ENCODE assay signal across 10 cellular contexts in genomic region chr4:41257901-41258300, GRCh38. TPM values are rescaled to one million over a fixed set of nuclear protein-coding genes. Genes with fewer than 3 reads are reported as not detected.
DNase-seq lines count a peak whose midpoint lies in the region; ATAC-seq and TF ChIP-seq lines count a peak whose summit lies in the region.
"Had no signal": no experiment of that assay in that cellular context is flagged by ENCODE, and none has a peak within 500 bp of the region (broad histone marks: within the 10 kb centered on the region; RNA-seq: fewer than 3 reads in every experiment).

No MANE protein-coding gene starts in this region.

- intact Hi-C loops in activated CD4-positive, alpha-beta memory T cell treated with anti-CD3 and anti-CD28 coated beads for 36 hours (cut with micrococcal nuclease), result no loop called here

- H3K4me1 ChIP-seq in suprapubic skin, result peaks cover 17% of the 10 kb centered on the region

- no peak overlapping the region for H3K27ac Mint-ChIP-seq in activated CD4-positive, alpha-beta memory T cell treated with anti-CD3 and anti-CD28 coated beads for 36 hours
- no peak overlapping the region for H3K27ac Mint-ChIP-seq in activated CD4-positive, alpha-beta memory T cell treated with anti-CD3 and anti-CD28 coated beads, Interleukin-2, amount 10 ng/mL, durations not matched to agents 7 days and 5 days
- H3K27ac Mint-ChIP-seq in activated T-helper 17 cell treated with anti-CD3 and anti-CD28 coated beads, Interleukin-2, amount 50 U/mL, for 72 hours, result no peak overlapping the region
- H3K27ac Mint-ChIP-seq in activated CD8-positive, alpha-beta memory T cell treated with anti-CD3 and anti-CD28 coated beads, Interleukin-2, amount 10 ng/mL, durations not matched to agents 7 days and 5 days, result no peak overlapping the region

- no peaks in the 10 kb centered on the region for H3K36me3 ChIP-seq in suprapubic skin
- H3K36me3 ChIP-seq: neutrophil had no signal

- peak overlapping the region; percentile 59 for H3K4me3 ChIP-seq in suprapubic skin

- POLR2A ChIA-PET in activated CD4-positive, alpha-beta memory T cell treated with anti-CD3 and anti-CD28 coated beads for 36 hours (lab: Charles Lee), result interaction anchor here (0.6 kb wide), 1 partner anchor 12 kb away, joined by 3 read pairs; no protein-coding TSS in a partner anchor
- POLR2A ChIA-PET in activated CD4-positive, alpha-beta memory T cell treated with anti-CD3 and anti-CD28 coated beads, Interleukin-2, amount 10 ng/mL, durations not matched to agents 7 days and 5 days (lab: Charles Lee), result no interaction called here

- no peaks in the 10 kb centered on the region for H3K9me3 Mint-ChIP-seq in activated CD4-positive, alpha-beta memory T cell treated with anti-CD3 and anti-CD28 coated beads for 36 hours
- H3K9me3 Mint-ChIP-seq in activated CD4-positive, alpha-beta memory T cell treated with anti-CD3 and anti-CD28 coated beads, Interleukin-2, amount 10 ng/mL, durations not matched to agents 7 days and 5 days, result no peaks in the 10 kb centered on the region
- H3K9me3 Mint-ChIP-seq in activated T-helper 17 cell treated with anti-CD3 and anti-CD28 coated beads, Interleukin-2, amount 50 U/mL, for 72 hours, result no peaks in the 10 kb centered on the region
- H3K9me3 Mint-ChIP-seq in activated CD8-positive, alpha-beta memory T cell treated with anti-CD3 and anti-CD28 coated beads, Interleukin-2, amount 10 ng/mL, durations not matched to agents 7 days and 5 days (ENCODE audit: low read depth), result no peaks in the 10 kb centered on the region

- TF ChIP-seq CTCF in suprapubic skin (IDR thresholded peaks at IDR 0.05), result no peak

- H3K9me3 ChIP-seq in suprapubic skin, result no peaks in the 10 kb centered on the region
- H3K9me3 ChIP-seq: neutrophil had no signal

- TF ChIP-seq POLR2A in suprapubic skin (IDR thresholded peaks at IDR 0.05), result no peak

- H3K27me3 ChIP-seq in suprapubic skin, result peaks cover 17% of the 10 kb centered on the region

- no peak overlapping the region for H3K27ac ChIP-seq in suprapubic skin
- H3K27ac ChIP-seq: neutrophil had no signal

- peaks cover 10% of the 10 kb centered on the region for H3K4me1 Mint-ChIP-seq in activated CD4-positive, alpha-beta memory T cell treated with anti-CD3 and anti-CD28 coated beads for 36 hours (ENCODE audit: low read depth)
- H3K4me1 Mint-ChIP-seq in activated CD4-positive, alpha-beta memory T cell treated with anti-CD3 and anti-CD28 coated beads, Interleukin-2, amount 10 ng/mL, durations not matched to agents 7 days and 5 days, result peaks cover 6% of the 10 kb centered on the region
- H3K4me1 Mint-ChIP-seq in activated T-helper 17 cell treated with anti-CD3 and anti-CD28 coated beads, Interleukin-2, amount 50 U/mL, for 72 hours, result no peaks in the 10 kb centered on the region
- peaks cover 7% of the 10 kb centered on the region for H3K4me1 Mint-ChIP-seq in activated CD8-positive, alpha-beta memory T cell treated with anti-CD3 and anti-CD28 coated beads, Interleukin-2, amount 10 ng/mL, durations not matched to agents 7 days and 5 days

- WGBS in suprapubic skin, result 46% methylated on average over 11 of the region's 11 CpGs

- CTCF ChIA-PET in activated CD4-positive, alpha-beta memory T cell treated with anti-CD3 and anti-CD28 coated beads for 36 hours (lab: Charles Lee), result interaction anchor here (1.0 to 1.7 kb wide), 2 partner anchors 46 to 404 kb away, joined by 3 to 4 read pairs; no protein-coding TSS in a partner anchor
- CTCF ChIA-PET in activated CD4-positive, alpha-beta memory T cell treated with anti-CD3 and anti-CD28 coated beads, Interleukin-2, amount 10 ng/mL, durations not matched to agents 7 days and 5 days (lab: Charles Lee), result interaction anchor here (0.5 to 1.3 kb wide), 3 partner anchors 23 to 726 kb away, joined by 3 to 4 read pairs (median 3); no protein-coding TSS in a partner anchor
- CTCF ChIA-PET in activated CD8-positive, alpha-beta memory T cell treated with anti-CD3 and anti-CD28 coated beads, Interleukin-2, amount 10 ng/mL, durations not matched to agents 7 days and 5 days (lab: Charles Lee), result no interaction called here

- H3K4me3 Mint-ChIP-seq in activated CD4-positive, alpha-beta memory T cell treated with anti-CD3 and anti-CD28 coated beads for 36 hours, result peak overlapping the region; percentile 62
- no peak overlapping the region for H3K4me3 Mint-ChIP-seq in activated CD4-positive, alpha-beta memory T cell treated with anti-CD3 and anti-CD28 coated beads, Interleukin-2, amount 10 ng/mL, durations not matched to agents 7 days and 5 days
- H3K4me3 Mint-ChIP-seq in activated T-helper 17 cell treated with anti-CD3 and anti-CD28 coated beads, Interleukin-2, amount 50 U/mL, for 72 hours, result peak overlapping the region; percentile 63
- no peak overlapping the region for H3K4me3 Mint-ChIP-seq in activated CD8-positive, alpha-beta memory T cell treated with anti-CD3 and anti-CD28 coated beads, Interleukin-2, amount 10 ng/mL, durations not matched to agents 7 days and 5 days

- DNase-seq in activated CD4-positive, alpha-beta memory T cell treated with anti-CD3 and anti-CD28 coated beads for 36 hours, result no peak
- DNase-seq in activated CD4-positive, alpha-beta memory T cell treated with anti-CD3 and anti-CD28 coated beads, Interleukin-2, amount 10 ng/mL, durations not matched to agents 7 days and 5 days, result no peak
- peak; percentile 23 for DNase-seq in iPS-NIHi11 (ENCODE audit: low spot score)
- DNase-seq in suprapubic skin (ENCODE audit: low spot score in 2 of 2), result no peak
- no peak for DNase-seq in stimulated activated CD4-positive, alpha-beta T cell treated with anti-CD3 and anti-CD28 coated beads, Interleukin-12 subunit alpha, Interleukin-12 subunit beta, amount 100 ng/mL, for 4 hours
- no peak for DNase-seq in activated gamma-delta T cell treated with Interleukin-2 at 50 U/mL for 16 hours
- DNase-seq in activated CD8-positive, alpha-beta memory T cell treated with anti-CD3 and anti-CD28 coated beads, Interleukin-2, amount 10 ng/mL, durations not matched to agents 7 days and 5 days, result no peak
- DNase-seq: activated CD4-positive, alpha-beta T cell treated with anti-CD3 and anti-CD28 coated beads, Interleukin-2, amount 50 U/mL, for 1 hour had no signal

- H3K36me3 Mint-ChIP-seq in activated CD4-positive, alpha-beta memory T cell treated with anti-CD3 and anti-CD28 coated beads for 36 hours, result no peaks in the 10 kb centered on the region
- H3K36me3 Mint-ChIP-seq in activated CD4-positive, alpha-beta memory T cell treated with anti-CD3 and anti-CD28 coated beads, Interleukin-2, amount 10 ng/mL, durations not matched to agents 7 days and 5 days (ENCODE audit: low read depth), result no peaks in the 10 kb centered on the region
- H3K36me3 Mint-ChIP-seq in activated T-helper 17 cell treated with anti-CD3 and anti-CD28 coated beads, Interleukin-2, amount 50 U/mL, for 72 hours (ENCODE audit: low read depth), result no peaks in the 10 kb centered on the region
- peaks cover 1% of the 10 kb centered on the region for H3K36me3 Mint-ChIP-seq in activated CD8-positive, alpha-beta memory T cell treated with anti-CD3 and anti-CD28 coated beads, Interleukin-2, amount 10 ng/mL, durations not matched to agents 7 days and 5 days

- no peak for TF ChIP-seq EP300 in suprapubic skin (IDR thresholded peaks at IDR 0.05)

- H3K27me3 Mint-ChIP-seq in activated CD4-positive, alpha-beta memory T cell treated with anti-CD3 and anti-CD28 coated beads for 36 hours, result peaks cover 35% of the 10 kb centered on the region
- peaks cover 36% of the 10 kb centered on the region for H3K27me3 Mint-ChIP-seq in activated CD4-positive, alpha-beta memory T cell treated with anti-CD3 and anti-CD28 coated beads, Interleukin-2, amount 10 ng/mL, durations not matched to agents 7 days and 5 days
- H3K27me3 Mint-ChIP-seq in activated T-helper 17 cell treated with anti-CD3 and anti-CD28 coated beads, Interleukin-2, amount 50 U/mL, for 72 hours, result peaks cover 42% of the 10 kb centered on the region
- peaks cover 44% of the 10 kb centered on the region for H3K27me3 Mint-ChIP-seq in activated CD8-positive, alpha-beta memory T cell treated with anti-CD3 and anti-CD28 coated beads, Interleukin-2, amount 10 ng/mL, durations not matched to agents 7 days and 5 days

- no peak for ATAC-seq in activated T-helper 17 cell treated with anti-CD3 and anti-CD28 coated beads, Interleukin-2, amount 50 U/mL, for 72 hours (replicated peaks)
- ATAC-seq in activated CD8-positive, alpha-beta memory T cell treated with anti-CD3 and anti-CD28 coated beads, Interleukin-2, amount 10 ng/mL, durations not matched to agents 7 days and 5 days, result no peak

RNA-seq across cellular contexts. Expression of gene UCHL1, which starts 1.2 kb away (rescaled TPM):
- 1 to 10 TPM in 1 of 2 experiments, under 1 TPM in 1; 0.99 to 1.1 TPM for total RNA-seq in activated CD4-positive, alpha-beta memory T cell treated with anti-CD3 and anti-CD28 coated beads for 36 hours
- not detected for total RNA-seq in activated CD4-positive, alpha-beta memory T cell treated with anti-CD3 and anti-CD28 coated beads, Interleukin-2, amount 10 ng/mL, durations not matched to agents 7 days and 5 days
- 1 to 10 TPM; 1.0 to 4.9 TPM for total RNA-seq in activated T-helper 17 cell treated with anti-CD3 and anti-CD28 coated beads, Interleukin-2, amount 50 U/mL, for 72 hours
- 10 to 100 TPM in 1 of 4 donors, 1 to 10 TPM in 3; 2.1 to 13.8 (median 4.8) TPM for total RNA-seq in suprapubic skin
- 1 to 10 TPM in 1 of 2 experiments, under 1 TPM in 1; 0.85 to 4.7 TPM for total RNA-seq in activated CD8-positive, alpha-beta memory T cell treated with anti-CD3 and anti-CD28 coated beads, Interleukin-2, amount 10 ng/mL, durations not matched to agents 7 days and 5 days

RNA-seq across cellular contexts. Expression of gene APBB2, which starts 43.6 kb away (rescaled TPM):
- total RNA-seq in activated CD4-positive, alpha-beta memory T cell treated with anti-CD3 and anti-CD28 coated beads for 36 hours, result 1 to 10 TPM; 1.5 to 1.7 TPM
- 1 to 10 TPM in 1 of 2 experiments, under 1 TPM in 1; 0.75 to 1.3 TPM for total RNA-seq in activated CD4-positive, alpha-beta memory T cell treated with anti-CD3 and anti-CD28 coated beads, Interleukin-2, amount 10 ng/mL, durations not matched to agents 7 days and 5 days
- total RNA-seq in activated T-helper 17 cell treated with anti-CD3 and anti-CD28 coated beads, Interleukin-2, amount 50 U/mL, for 72 hours, result 1 to 10 TPM; 1.6 to 3.0 TPM
- total RNA-seq in suprapubic skin, result 10 to 100 TPM; 42.4 to 95.8 (median 51.3) TPM
- total RNA-seq in activated CD8-positive, alpha-beta memory T cell treated with anti-CD3 and anti-CD28 coated beads, Interleukin-2, amount 10 ng/mL, durations not matched to agents 7 days and 5 days, result 10 to 100 TPM in 1 of 2 experiments, under 1 TPM in 1; 0.93 to 13.6 TPM

Comparison
In these comparisons a context has a peak if more than half of its experiments do, and no peak if none do; other contexts are left out.
1. H3K4me3 Mint-ChIP-seq: peak in activated CD4-positive, alpha-beta memory T cell treated with anti-CD3 and anti-CD28 coated beads for 36 hours (single experiment) and activated T-helper 17 cell treated with anti-CD3 and anti-CD28 coated beads, Interleukin-2, amount 50 U/mL, for 72 hours (single experiment); none in activated CD4-positive, alpha-beta memory T cell treated with anti-CD3 and anti-CD28 coated beads, Interleukin-2, amount 10 ng/mL, durations not matched to agents 7 days and 5 days (single experiment) and activated CD8-positive, alpha-beta memory T cell treated with anti-CD3 and anti-CD28 coated beads, Interleukin-2, amount 10 ng/mL, durations not matched to agents 7 days and 5 days (single experiment).